ENCODE assay signal across 7 cellular contexts in genomic region chr11:119352857-119353260, GRCh38. TPM values are rescaled to one million over a fixed set of nuclear protein-coding genes. Genes with fewer than 3 reads are reported as not detected.
DNase-seq lines count a peak whose midpoint lies in the region; ATAC-seq and TF ChIP-seq lines count a peak whose summit lies in the region.
"Had no signal": no experiment of that assay in that cellular context is flagged by ENCODE, and none has a peak within 500 bp of the region (broad histone marks: within the 10 kb centered on the region; RNA-seq: fewer than 3 reads in every experiment).

No MANE protein-coding gene starts in this region.

- DNase-seq in adrenal gland, result peak in 6 of 7 donors; percentile 71 to 86 (median 77)
- DNase-seq in mucosa of gallbladder (ENCODE audit: low spot score), result peak; percentile 68
- DNase-seq in SKM-1 (lab: John Stamatoyannopoulos, UW; ENCODE audit: unreplicated experiment), result no peak
- DNase-seq in activated naive CD4-positive, alpha-beta T cell treated with anti-CD3 and anti-CD28 coated beads, Interleukin-2, amount 50 U/mL, for 16 hours, result no peak
- DNase-seq: activated naive CD4-positive, alpha-beta T cell treated with Interleukin-2 at 50 U/mL for 16 hours had no signal

- no peak for TF ChIP-seq CTCF in adrenal gland (IDR thresholded peaks at IDR 0.05)

- peaks cover 0 to 2% of the 10 kb centered on the region in 2 donors for H3K36me3 ChIP-seq in adrenal gland (replicated peaks in 1 of 2)

- TF ChIP-seq POLR2A in adrenal gland (IDR thresholded peaks at IDR 0.05), result no peak

- no peaks in the 10 kb centered on the region for H3K4me1 ChIP-seq in adrenal gland (replicated peaks in 1 of 2)

- ATAC-seq in GM19463 (IDR thresholded peaks at IDR 0.05; ENCODE audit: unreplicated experiment), result no peak

- no peak for TF ChIP-seq RAD21 in Ishikawa (IDR thresholded peaks at IDR 0.05; ENCODE audit: low read depth)

- intact Hi-C loops in adrenal gland (cut with DNase I), result loop anchor here in 1 of 2 donors (10.0 kb wide), 1 partner anchor 122 kb away; no protein-coding TSS in a partner anchor

- no peak for TF ChIP-seq EP300 in Ishikawa (IDR thresholded peaks at IDR 0.05; ENCODE audit: borderline replicate concordance)

- no peak overlapping the region for H3K27ac ChIP-seq in adrenal gland

- no peak overlapping the region for H3K4me3 ChIP-seq in adrenal gland

- H3K27me3 ChIP-seq in adrenal gland, result no peaks in the 10 kb centered on the region

- 25 to 42% (median 31%) methylated on average over 4 of the region's 4 CpGs for WGBS in adrenal gland, 4 donors

- H3K9me3 ChIP-seq in adrenal gland (replicated peaks in 1 of 3), result no peaks in the 10 kb centered on the region

TF ChIP-seq in Ishikawa, 13 proteins besides CTCF, POLR2A, EP300 and RAD21:
- TF ChIP-seq, protein P1, sequence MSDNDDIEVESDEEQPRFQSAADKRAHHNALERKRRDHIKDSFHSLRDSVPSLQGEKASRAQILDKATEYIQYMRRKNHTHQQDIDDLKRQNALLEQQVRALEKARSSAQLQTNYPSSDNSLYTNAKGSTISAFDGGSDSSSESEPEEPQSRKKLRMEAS (IDR thresholded peaks at IDR 0.05), result no peak
- TF ChIP-seq ZBTB7A (IDR thresholded peaks at IDR 0.05; ENCODE audit: low read depth) (no peak), TEAD4 (IDR thresholded peaks at IDR 0.05) (no peak), NFIC (IDR thresholded peaks at IDR 0.05) (peak; percentile 50), REST (IDR thresholded peaks at IDR 0.05; ENCODE audit: low read depth) (no peak)

RNA-seq across cellular contexts. Expression of gene MFRP, which starts 6.4 kb away (rescaled TPM):
- under 1 TPM in 1 of 8 donors, not detected in 7; under 0.01 TPM for total RNA-seq in adrenal gland
- polyA plus RNA-seq in adrenal gland, result not detected
- total RNA-seq in mucosa of gallbladder, result not detected

RNA-seq across cellular contexts. Expression of gene C1QTNF5, which starts 12.2 kb away (rescaled TPM):
- 10 to 100 TPM; 10.3 to 46.9 (median 23.0) TPM for total RNA-seq in adrenal gland
- polyA plus RNA-seq in adrenal gland, result 10 to 100 TPM in 2 of 3 donors, 1 to 10 TPM in 1; 1.8 to 25.9 (median 20.3) TPM
- total RNA-seq in mucosa of gallbladder, result 32.9 TPM

RNA-seq across cellular contexts. Expression of gene RNF26, which starts 18.5 kb away (rescaled TPM):
- 10 to 100 TPM in 7 of 8 donors, 1 to 10 TPM in 1; 8.9 to 28.0 (median 20.6) TPM for total RNA-seq in adrenal gland
- polyA plus RNA-seq in adrenal gland, result 10 to 100 TPM in 2 of 3 donors, 1 to 10 TPM in 1; 9.6 to 13.0 (median 10.7) TPM
- 36.4 TPM for total RNA-seq in mucosa of gallbladder

RNA-seq across cellular contexts. Expression of gene USP2, which starts 28.6 kb away (rescaled TPM):
- total RNA-seq in adrenal gland, result 10 to 100 TPM in 4 of 8 donors, 1 to 10 TPM in 4; 3.9 to 28.7 (median 13.0) TPM
- 10 to 100 TPM in 1 of 3 donors, 1 to 10 TPM in 2; 4.6 to 11.8 (median 9.1) TPM for polyA plus RNA-seq in adrenal gland
- 7.3 TPM for total RNA-seq in mucosa of gallbladder

RNA-seq across cellular contexts. Expression of gene MCAM, which starts 35.9 kb away (rescaled TPM):
- total RNA-seq in adrenal gland, result 100 to 1,000 TPM in 1 of 8 donors, 10 to 100 TPM in 7; 15.3 to 143 (median 45.8) TPM
- polyA plus RNA-seq in adrenal gland, result 10 to 100 TPM; 17.2 to 48.5 (median 30.5) TPM
- 130 TPM for total RNA-seq in mucosa of gallbladder

Comparison
In these comparisons a context has a peak if more than half of its experiments do, and no peak if none do; other contexts are left out.
1. DNase-seq: peak in adrenal gland (6 of 7) and mucosa of gallbladder (single experiment); none in SKM-1 (single experiment) and activated naive CD4-positive, alpha-beta T cell treated with anti-CD3 and anti-CD28 coated beads, Interleukin-2, amount 50 U/mL, for 16 hours (single experiment).